15 cellular contexts compared by ENCODE assay signal in the genomic region with DNA sequence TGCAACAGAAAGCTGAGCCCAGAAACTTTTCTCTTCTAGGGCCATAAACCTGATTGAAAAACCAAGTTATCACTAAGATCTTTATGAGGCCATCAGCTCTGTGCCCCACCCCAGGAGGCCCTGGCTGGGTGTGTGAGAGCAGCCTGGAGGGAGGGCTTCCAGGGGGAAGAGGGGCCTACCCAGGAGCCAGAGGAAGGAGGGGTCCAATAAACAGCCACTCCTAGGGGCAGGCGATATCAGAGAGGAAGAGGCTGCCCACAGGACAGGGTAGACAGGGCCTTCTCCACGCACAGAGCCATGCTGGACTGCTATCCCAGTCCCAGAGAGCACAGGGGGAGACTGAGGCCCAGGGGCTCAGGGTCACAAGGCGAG. TPM values are rescaled to one million over a fixed set of nuclear protein-coding genes. Genes with fewer than 3 reads are reported as not detected.
DNase-seq lines count a peak whose midpoint lies in the region; ATAC-seq, FAIRE-seq and TF ChIP-seq lines count a peak whose summit lies in the region.
"Had no signal": no experiment of that assay in that cellular context is flagged by ENCODE, and none has a peak within 500 bp of the region (broad histone marks: within the 10 kb centered on the region; RNA-seq: fewer than 3 reads in every experiment).

No MANE protein-coding gene starts in this region.

- H2BK12ac ChIP-seq in neuronal stem cell (ENCODE audit: low read length), result no peak overlapping the region

- peak overlapping the region; percentile 64 for H2AK5ac ChIP-seq in neuronal stem cell (ENCODE audit: low read depth, low read length)

- POLR2A ChIA-PET in HepG2 (lab: Yijun Ruan, JAX), result interaction anchor here (0.8 to 1.2 kb wide), 2 partner anchors 24 to 25 kb away, joined by 3 to 4 read pairs; no protein-coding TSS in a partner anchor

- H3K4me3 ChIP-seq in HepG2 (replicated peaks in 1 of 3; ENCODE audit: insufficient read depth in 1 of 3, low read depth in 2 of 3, low read length in 3 of 3) (no peak overlapping the region), right lobe of liver (no peak overlapping the region), coronary artery (no peak overlapping the region), neuronal stem cell (ENCODE audit: low read length in 2 of 2) (no peak overlapping the region), GM23248 (no peak overlapping the region)
- H3K4me3 ChIP-seq: left lung, SJCRH30 had no signal

- DNase-seq in HepG2 (ENCODE audit: low spot score), result no peak
- DNase-seq in right lobe of liver, result no peak
- DNase-seq in coronary artery (ENCODE audit: low spot score), result no peak
- no peak for DNase-seq in neuronal stem cell (ENCODE audit: low spot score)
- no peak for DNase-seq in NCI-H146 (lab: John Stamatoyannopoulos, UW)
- no peak for DNase-seq in GM23248
- no peak for DNase-seq in putamen (ENCODE audit: low spot score)

- H3K23ac ChIP-seq in neuronal stem cell (ENCODE audit: low read depth, low read length, poor library complexity), result no peak overlapping the region

- WGBS in HepG2 (ENCODE audit: low lambda C conversion rate), result 62% methylated on average over 3 of the region's 3 CpGs
- 80% methylated on average over 1 of the region's 3 CpGs for WGBS in right lobe of liver (ENCODE audit: insufficient coverage, low coverage, low lambda C conversion rate, missing lambda C conversion rate)
- no CpG with 5 or more reads among the region's 3 CpGs for WGBS in neuronal stem cell (ENCODE audit: extremely low coverage in 2 of 2, insufficient read length in 2 of 2, insufficient replicate concordance in 1 of 2), 2 donors
- WGBS in GM23248 (ENCODE audit: low coverage in 1 of 2, low lambda C conversion rate in 2 of 2, missing lambda C conversion rate in 2 of 2), 2 experiments, result 89 to 97% methylated on average over 3 of the region's 3 CpGs

- peaks cover 37% of the 10 kb centered on the region for H3F3A ChIP-seq in GM23248 (ENCODE audit: insufficient read depth)

- H3K4me2 ChIP-seq in HepG2 (ENCODE audit: low read depth, low read length), result peak overlapping the region; percentile 99
- H3K4me2 ChIP-seq in neuronal stem cell (ENCODE audit: insufficient read depth, low read length, poor library complexity, severe bottlenecking), result no peak overlapping the region
- H3K4me2 ChIP-seq in GM23248 (ENCODE audit: unreplicated experiment), result no peak overlapping the region

- no peak overlapping the region for H3K14ac ChIP-seq in neuronal stem cell (ENCODE audit: low read length)

- H3K9me3 ChIP-seq in HepG2 (ENCODE audit: low read length) (no peaks in the 10 kb centered on the region), right lobe of liver (no peaks in the 10 kb centered on the region), neuronal stem cell (replicated peaks in 1 of 2; ENCODE audit: control insufficient read depth in 2 of 2, insufficient read depth in 1 of 2, low read depth in 1 of 2, low read length in 2 of 2) (no peaks in the 10 kb centered on the region), GM23248 (ENCODE audit: low read depth) (no peaks in the 10 kb centered on the region)
- H3K9me3 ChIP-seq: left lung, SJCRH30 had no signal

- TF ChIP-seq EP300 in HepG2 (IDR thresholded peaks at IDR 0.05; ENCODE audit: low read depth in 2 of 2, low read length in 2 of 2), result no peak
- no peak for TF ChIP-seq EP300 in HepG2 (CRISPR knock-in tag; IDR thresholded peaks at IDR 0.05; ENCODE audit: borderline replicate concordance)

- no peak overlapping the region for H3K9ac ChIP-seq in HepG2 (ENCODE audit: insufficient read depth, low read depth, low read length)
- no peak overlapping the region for H3K9ac ChIP-seq in neuronal stem cell (ENCODE audit: low read depth, low read length, poor library complexity)
- H3K9ac ChIP-seq in GM23248, result no peak overlapping the region

- CTCF ChIA-PET in HepG2 (lab: Yijun Ruan, JAX; ENCODE audit: low intra/inter-chr PET ratio, low total read pairs), result interaction anchor here (1.6 to 2.8 kb wide), 4 partner anchors 13 to 94 kb away, joined by 5 to 25 read pairs (median 16); no protein-coding TSS in a partner anchor

- TF ChIP-seq CTCF in HepG2 (CRISPR knock-in tag; IDR thresholded peaks at IDR 0.05) (no peak), right lobe of liver (IDR thresholded peaks at IDR 0.05) (no peak), coronary artery (IDR thresholded peaks at IDR 0.05) (no peak)

- H3K27me3 ChIP-seq in HepG2 (ENCODE audit: control insufficient read depth in 1 of 2, insufficient read depth in 2 of 2, low read length in 2 of 2), result peaks cover 0 to 1% of the 10 kb centered on the region in 2 experiments; a peak in 2 of 5 replicates
- peaks cover 0 to 6% of the 10 kb centered on the region in 2 donors for H3K27me3 ChIP-seq in right lobe of liver
- peaks cover 0 to 18% (median 7%) of the 10 kb centered on the region in 3 experiments for H3K27me3 ChIP-seq in neuronal stem cell (ENCODE audit: control insufficient read depth in 3 of 3, insufficient read depth in 3 of 3, low read depth in 1 of 3, low read length in 3 of 3)
- H3K27me3 ChIP-seq in GM23248 (replicated peaks; ENCODE audit: insufficient read depth), result no peaks in the 10 kb centered on the region
- H3K27me3 ChIP-seq: SJCRH30 had no signal

- H2BK15ac ChIP-seq in neuronal stem cell (ENCODE audit: low read length), result no peak overlapping the region

- H2BK120ac ChIP-seq in neuronal stem cell (ENCODE audit: low read depth, low read length), result no peak overlapping the region

- H3K4me1 ChIP-seq in HepG2 (ENCODE audit: insufficient read depth, low read length) (peaks cover 71% of the 10 kb centered on the region), right lobe of liver (no peaks in the 10 kb centered on the region), neuronal stem cell (ENCODE audit: control insufficient read depth in 2 of 2, insufficient read depth in 1 of 2, low read depth in 1 of 2, low read length in 2 of 2) (peaks cover 8 to 25% of the 10 kb centered on the region in 2 donors), GM23248 (ENCODE audit: insufficient read depth) (peaks cover 47% of the 10 kb centered on the region)

- no TSS peak for BruUV-seq in HepG2 (replicated peaks; lab: Mats Ljungman, UMichigan)

- H3K4ac ChIP-seq in neuronal stem cell (ENCODE audit: low read length), result no peak overlapping the region

- TF ChIP-seq RAD21 in HepG2 (CRISPR knock-in tag; IDR thresholded peaks at IDR 0.05), result no peak

- TF ChIP-seq POLR2A in HepG2 (IDR thresholded peaks at IDR 0.05; ENCODE audit: insufficient read depth in 1 of 2, low read depth in 2 of 2, low read length in 2 of 2), result no peak
- no peak for TF ChIP-seq POLR2A in right lobe of liver (IDR thresholded peaks at IDR 0.05)

- H4K8ac ChIP-seq in neuronal stem cell (ENCODE audit: low read depth, low read length), result no peak overlapping the region

- no peak overlapping the region for H2BK5ac ChIP-seq in neuronal stem cell (ENCODE audit: low read length)

- no peak for ATAC-seq in HepG2
- ATAC-seq in right lobe of liver, result no peak
- no peak for ATAC-seq in GM19023 (IDR thresholded peaks at IDR 0.05; ENCODE audit: unreplicated experiment)

- H4K20me1 ChIP-seq in HepG2 (ENCODE audit: insufficient read depth, low read length) (no peaks in the 10 kb centered on the region), GM23248 (ENCODE audit: insufficient read depth) (no peaks in the 10 kb centered on the region)

- no peak overlapping the region for H4K91ac ChIP-seq in neuronal stem cell (ENCODE audit: low read depth, low read length, poor library complexity)

- H3K79me2 ChIP-seq in HepG2 (ENCODE audit: insufficient read depth, low read length) (no peaks in the 10 kb centered on the region), GM23248 (ENCODE audit: insufficient read depth) (no peaks in the 10 kb centered on the region)

- in situ Hi-C loops in HepG2 (cut with HindIII; ENCODE audit: extremely low pct_ligation_motif_present, low pct_unique_long_range_greater_than_20kb) (loop anchor here (5.0 kb wide), 1 partner anchor 55 kb away; no protein-coding TSS in a partner anchor), GM23248 (cut with MboI) (no loop called here)

- no peak overlapping the region for H2AFZ ChIP-seq in HepG2 (ENCODE audit: low read length)
- peak overlapping the region; percentile 15 for H2AFZ ChIP-seq in neuronal stem cell (ENCODE audit: low read length)
- no peak overlapping the region for H2AFZ ChIP-seq in GM23248

- H3K36me3 ChIP-seq in HepG2 (replicated peaks in 1 of 2; ENCODE audit: control insufficient read depth in 1 of 2, insufficient read depth in 2 of 2, low read length in 2 of 2) (no peaks in the 10 kb centered on the region), right lobe of liver (no peaks in the 10 kb centered on the region), neuronal stem cell (replicated peaks in 1 of 2; ENCODE audit: control insufficient read depth in 2 of 2, insufficient read depth in 2 of 2, low read length in 2 of 2) (no peaks in the 10 kb centered on the region), GM23248 (ENCODE audit: low read depth) (no peaks in the 10 kb centered on the region)
- H3K36me3 ChIP-seq: left lung, SJCRH30 had no signal

- FAIRE-seq in HepG2 (lab: Jason Lieb, UNC), result no peak

- no peaks in the 10 kb centered on the region for H3K79me1 ChIP-seq in neuronal stem cell (ENCODE audit: low read depth, low read length)

- H3K18ac ChIP-seq in neuronal stem cell (ENCODE audit: low read length), result no peak overlapping the region

- no peaks in the 10 kb centered on the region for H3K9me2 ChIP-seq in GM23248 (ENCODE audit: insufficient read depth)

- intact Hi-C loops in HepG2 (cut with micrococcal nuclease; ENCODE audit: unreplicated experiment) (loop anchor here (5.0 kb wide), 1 partner anchor 190 kb away; no protein-coding TSS in a partner anchor), right lobe of liver (cut with DNase I) (loop anchor here (5.0 to 10.0 kb wide), 2 partner anchors 55 to 183 kb away; no protein-coding TSS in a partner anchor)

- no peak overlapping the region for H3K27ac ChIP-seq in HepG2 (ENCODE audit: extremely low read length, insufficient read depth, low read length)
- H3K27ac ChIP-seq in right lobe of liver, result no peak overlapping the region
- peak overlapping the region; percentile 96 to 97 for H3K27ac ChIP-seq in coronary artery
- no peak overlapping the region for H3K27ac ChIP-seq in neuronal stem cell (replicated peaks; ENCODE audit: low read length)
- no peak overlapping the region for H3K27ac ChIP-seq in GM23248
- H3K27ac ChIP-seq: left lung, SJCRH30 had no signal

RNA-seq across cellular contexts. Expression of a gene that starts 4.5 kb away (rescaled TPM):
- total RNA-seq in HepG2 (2016; rRNA removed; fragmentation: Illumina TruSeq; extraction: Trizol) (not detected in 2 replicates), right lobe of liver (not detected)
- total RNA-seq in HepG2 (2016; cell fraction: cytosol; rRNA removed; fragmentation: Illumina TruSeq; extraction: Trizol; ENCODE audit: low read depth), result not detected in 2 replicates
- total RNA-seq in HepG2 (2016; cell fraction: insoluble cytoplasmic fraction; rRNA removed; fragmentation: Illumina TruSeq; extraction: Trizol), result not detected in 2 replicates
- not detected in 2 replicates for total RNA-seq in HepG2 (2016; cell fraction: membrane; rRNA removed; fragmentation: Illumina TruSeq; extraction: Trizol)
- total RNA-seq in HepG2 (2016; cell fraction: nucleus; rRNA removed; fragmentation: Illumina TruSeq; extraction: Trizol), result not detected in 2 replicates
- polyA plus RNA-seq in HepG2 (2011; rRNA removed) (0.05 TPM in 1 of 2 replicates, not detected in the other), GM23248 (2016; fragmentation: Nextera tagmentation; extraction: Ambion mirVana) (0.19 TPM in 1 of 2 replicates, not detected in the other)
- not detected in 2 replicates for polyA plus RNA-seq in HepG2 (2011; cell fraction: cytosol; rRNA removed)
- polyA plus RNA-seq in HepG2 (2011; cell fraction: nucleus; rRNA removed), result not detected in 2 replicates
- not detected in 2 replicates for polyA plus RNA-seq in HepG2 (2012)
- not detected in 2 replicates for polyA plus RNA-seq in HepG2 (2016; cell fraction: cytosol; fragmentation: Illumina TruSeq; extraction: Trizol; ENCODE audit: low read depth)
- polyA plus RNA-seq in HepG2 (2016; cell fraction: insoluble cytoplasmic fraction; fragmentation: Illumina TruSeq; extraction: Trizol; ENCODE audit: low read depth), result not detected in 2 replicates
- polyA plus RNA-seq in HepG2 (2016; cell fraction: membrane; fragmentation: Illumina TruSeq; extraction: Trizol; ENCODE audit: low read depth), result not detected in 2 replicates
- polyA plus RNA-seq in HepG2 (2016; cell fraction: nucleus; fragmentation: Illumina TruSeq; extraction: Trizol; ENCODE audit: insufficient read depth, low read depth), result not detected in 2 replicates
- polyA minus RNA-seq in HepG2 (2011; rRNA and poly(A)+ RNA removed; ENCODE audit: low replicate concordance), result not detected in 2 replicates
- not detected in 2 replicates for polyA minus RNA-seq in HepG2 (2011; cell fraction: cytosol; rRNA and poly(A)+ RNA removed)
- polyA minus RNA-seq in HepG2 (2011; cell fraction: nucleus; rRNA and poly(A)+ RNA removed), result not detected in 2 replicates
- polyA plus RNA-seq in neuronal stem cell (2013, experiment 1 of 2), result 0.10 TPM
- polyA plus RNA-seq in neuronal stem cell (2013, experiment 2 of 2), result 0.10 TPM
- not detected in 2 replicates for total RNA-seq in GM23248 (2014; rRNA removed; shearing (Covaris generic))
- total RNA-seq: CD4-positive, alpha-beta T cell; cerebellum; myocyte; SJCRH30; T-helper 2 cell treated with Interferon-gamma antibody and Interleukin-4, amounts not matched to agents 100 ng/mL and 5 ng/mL, for 36 hours; ureter had no signal

RNA-seq across cellular contexts. Expression of a gene that starts 6.5 kb away (rescaled TPM):
- 1.5 and 4.0 TPM in 2 replicates for total RNA-seq in HepG2 (2016; rRNA removed; fragmentation: Illumina TruSeq; extraction: Trizol)
- 1.3 and 1.5 TPM in 2 replicates for total RNA-seq in HepG2 (2016; cell fraction: cytosol; rRNA removed; fragmentation: Illumina TruSeq; extraction: Trizol; ENCODE audit: low read depth)
- 2.3 and 5.0 TPM in 2 replicates for total RNA-seq in HepG2 (2016; cell fraction: insoluble cytoplasmic fraction; rRNA removed; fragmentation: Illumina TruSeq; extraction: Trizol)
- 2.2 and 3.9 TPM in 2 replicates for total RNA-seq in HepG2 (2016; cell fraction: membrane; rRNA removed; fragmentation: Illumina TruSeq; extraction: Trizol)
- 3.0 and 4.6 TPM in 2 replicates for total RNA-seq in HepG2 (2016; cell fraction: nucleus; rRNA removed; fragmentation: Illumina TruSeq; extraction: Trizol)
- 15.3 and 21.0 TPM in 2 replicates for polyA plus RNA-seq in HepG2 (2011; rRNA removed)
- polyA plus RNA-seq in HepG2 (2011; cell fraction: cytosol; rRNA removed), result 8.7 and 14.4 TPM in 2 replicates
- 26.2 and 40.5 TPM in 2 replicates for polyA plus RNA-seq in HepG2 (2011; cell fraction: nucleus; rRNA removed)
- 6.3 and 14.3 TPM in 2 replicates for polyA plus RNA-seq in HepG2 (2012)
- polyA plus RNA-seq in HepG2 (2016; cell fraction: cytosol; fragmentation: Illumina TruSeq; extraction: Trizol; ENCODE audit: low read depth), result 0.71 and 1.4 TPM in 2 replicates
- polyA plus RNA-seq in HepG2 (2016; cell fraction: insoluble cytoplasmic fraction; fragmentation: Illumina TruSeq; extraction: Trizol; ENCODE audit: low read depth), result 1.6 TPM in 2 replicates
- polyA plus RNA-seq in HepG2 (2016; cell fraction: membrane; fragmentation: Illumina TruSeq; extraction: Trizol; ENCODE audit: low read depth), result 1.5 and 1.7 TPM in 2 replicates
- 3.9 TPM in 2 replicates for polyA plus RNA-seq in HepG2 (2016; cell fraction: nucleus; fragmentation: Illumina TruSeq; extraction: Trizol; ENCODE audit: insufficient read depth, low read depth)
- polyA minus RNA-seq in HepG2 (2011; rRNA and poly(A)+ RNA removed; ENCODE audit: low replicate concordance), result 9.0 and 60.1 TPM in 2 replicates
- 6.6 and 10.6 TPM in 2 replicates for polyA minus RNA-seq in HepG2 (2011; cell fraction: cytosol; rRNA and poly(A)+ RNA removed)
- 24.5 and 47.1 TPM in 2 replicates for polyA minus RNA-seq in HepG2 (2011; cell fraction: nucleus; rRNA and poly(A)+ RNA removed)
- total RNA-seq in right lobe of liver, result 10 to 100 TPM in 2 of 6 experiments, 1 to 10 TPM in 4; 6.8 to 19.5 (median 9.4) TPM
- 11.0 TPM for polyA plus RNA-seq in neuronal stem cell (2013, experiment 1 of 2)
- 11.2 TPM for polyA plus RNA-seq in neuronal stem cell (2013, experiment 2 of 2)
- 189 and 205 TPM in 2 replicates for total RNA-seq in GM23248 (2014; rRNA removed; shearing (Covaris generic))
- 155 and 163 TPM in 2 replicates for polyA plus RNA-seq in GM23248 (2016; fragmentation: Nextera tagmentation; extraction: Ambion mirVana)
- total RNA-seq: CD4-positive, alpha-beta T cell had no signal

RNA-seq across cellular contexts. Expression of a gene that starts 27.7 kb away (rescaled TPM):
- total RNA-seq in HepG2 (2016; rRNA removed; fragmentation: Illumina TruSeq; extraction: Trizol) (not detected in 2 replicates), right lobe of liver (not detected)
- not detected in 2 replicates for total RNA-seq in HepG2 (2016; cell fraction: cytosol; rRNA removed; fragmentation: Illumina TruSeq; extraction: Trizol; ENCODE audit: low read depth)
- not detected in 2 replicates for total RNA-seq in HepG2 (2016; cell fraction: insoluble cytoplasmic fraction; rRNA removed; fragmentation: Illumina TruSeq; extraction: Trizol)
- total RNA-seq in HepG2 (2016; cell fraction: membrane; rRNA removed; fragmentation: Illumina TruSeq; extraction: Trizol), result not detected in 2 replicates
- not detected in 2 replicates for total RNA-seq in HepG2 (2016; cell fraction: nucleus; rRNA removed; fragmentation: Illumina TruSeq; extraction: Trizol)
- polyA plus RNA-seq in HepG2 (2011; rRNA removed) (not detected in 2 replicates), GM23248 (2016; fragmentation: Nextera tagmentation; extraction: Ambion mirVana) (not detected in 2 replicates)
- not detected in 2 replicates for polyA plus RNA-seq in HepG2 (2011; cell fraction: cytosol; rRNA removed)
- polyA plus RNA-seq in HepG2 (2011; cell fraction: nucleus; rRNA removed), result not detected in 2 replicates
- not detected in 2 replicates for polyA plus RNA-seq in HepG2 (2012)
- not detected in 2 replicates for polyA plus RNA-seq in HepG2 (2016; cell fraction: cytosol; fragmentation: Illumina TruSeq; extraction: Trizol; ENCODE audit: low read depth)
- polyA plus RNA-seq in HepG2 (2016; cell fraction: insoluble cytoplasmic fraction; fragmentation: Illumina TruSeq; extraction: Trizol; ENCODE audit: low read depth), result not detected in 2 replicates
- not detected in 2 replicates for polyA plus RNA-seq in HepG2 (2016; cell fraction: membrane; fragmentation: Illumina TruSeq; extraction: Trizol; ENCODE audit: low read depth)
- not detected in 2 replicates for polyA plus RNA-seq in HepG2 (2016; cell fraction: nucleus; fragmentation: Illumina TruSeq; extraction: Trizol; ENCODE audit: insufficient read depth, low read depth)
- 0.72 TPM in 1 of 2 replicates, not detected in the other for polyA minus RNA-seq in HepG2 (2011; rRNA and poly(A)+ RNA removed; ENCODE audit: low replicate concordance)
- polyA minus RNA-seq in HepG2 (2011; cell fraction: cytosol; rRNA and poly(A)+ RNA removed), result not detected in 2 replicates
- not detected in 2 replicates for polyA minus RNA-seq in HepG2 (2011; cell fraction: nucleus; rRNA and poly(A)+ RNA removed)
- polyA plus RNA-seq in neuronal stem cell (2013, experiment 1 of 2), result not detected
- 0.01 TPM for polyA plus RNA-seq in neuronal stem cell (2013, experiment 2 of 2)
- total RNA-seq in GM23248 (2014; rRNA removed; shearing (Covaris generic)), result not detected in 2 replicates
- total RNA-seq: CD4-positive, alpha-beta T cell; left lung; myocyte; SJCRH30; T-helper 2 cell treated with Interferon-gamma antibody and Interleukin-4, amounts not matched to agents 100 ng/mL and 5 ng/mL, for 36 hours had no signal

Comparison
In these comparisons a context has a peak if more than half of its experiments do, and no peak if none do; other contexts are left out.
1. H3K27ac ChIP-seq: peak in coronary artery (2 of 2); none in HepG2 (single experiment), right lobe of liver (0 of 3), neuronal stem cell (single experiment) and GM23248 (single experiment).